ENCODE assay signal across 8 cellular contexts in the genomic region with DNA sequence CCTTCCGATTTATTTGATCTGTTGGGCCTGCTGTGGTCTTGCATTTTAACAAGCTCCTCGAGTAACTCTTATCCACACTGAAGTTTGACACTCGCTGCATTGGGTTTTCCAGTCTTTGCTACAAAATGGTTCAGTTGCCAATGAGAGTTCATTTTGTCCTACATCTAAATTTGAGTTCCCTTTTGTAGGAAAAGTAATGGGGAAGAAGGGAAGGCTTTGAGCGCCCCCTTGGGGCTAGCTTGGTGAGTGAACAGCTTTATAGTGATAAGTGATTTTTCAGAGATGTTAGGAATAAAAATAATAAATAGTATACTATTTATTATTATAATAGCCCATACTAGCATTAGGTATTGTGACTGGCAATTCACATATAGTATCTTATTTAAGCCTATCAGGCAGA.
DNase-seq lines count a peak whose midpoint lies in the region; ATAC-seq and TF ChIP-seq lines count a peak whose summit lies in the region.

No MANE protein-coding gene starts in this region.

- no peaks in the 10 kb centered on the region for H3K9me3 ChIP-seq in IMR-90 (ENCODE audit: control insufficient read depth, insufficient read depth, low read length)

- H2AK5ac ChIP-seq in IMR-90 (ENCODE audit: low read depth, low read length), result no peak overlapping the region

- no peak overlapping the region for H4K5ac ChIP-seq in IMR-90 (ENCODE audit: low read depth, low read length)

- dilution Hi-C loops in IMR-90 (cut with HindIII; ENCODE audit: low sequenced_read_pairs, unreplicated experiment), result no loop called here

- BruUV-seq in IMR-90 (replicated peaks; lab: Mats Ljungman, UMichigan), result no TSS peak

- POLR2A ChIA-PET in IMR-90 (lab: Charles Lee; ENCODE audit: unreplicated experiment), result no interaction called here

- H4K8ac ChIP-seq in IMR-90 (ENCODE audit: low read depth in 2 of 2, low read length in 2 of 2), result no peak overlapping the region

- intact Hi-C loops in IMR-90 (cut with micrococcal nuclease), result loop anchor here (1.0 to 5.0 kb wide), 3 partner anchors 86 to 689 kb away; no protein-coding TSS in a partner anchor
- intact Hi-C loops in Right ventricle myocardium inferior (cut with DNase I), result no loop called here

- H4K20me1 ChIP-seq in IMR-90 (ENCODE audit: insufficient read depth, low read length), result no peaks in the 10 kb centered on the region

- H3K14ac ChIP-seq in IMR-90 (replicated peaks; ENCODE audit: low read depth, low read length), result no peak overlapping the region

- no peak overlapping the region for H2BK5ac ChIP-seq in IMR-90 (ENCODE audit: low read depth, low read length, poor library complexity, severe bottlenecking)

- DNase-seq in CD1c-positive myeloid dendritic cell (ENCODE audit: extremely low spot score) (peak; percentile 86), IMR-90 (peak; percentile 58), RPMI7951 (ENCODE audit: low read depth) (peak; percentile 43), Right ventricle myocardium inferior (ENCODE audit: missing footprints) (peak; percentile 73), pulmonary artery endothelial cell (ENCODE audit: low read depth, low spot score) (peak; percentile 22), GM19238 (ENCODE audit: insufficient read length, low spot score) (no peak)
- DNase-seq in activated naive CD4-positive, alpha-beta T cell treated with anti-CD3 and anti-CD28 coated beads, Interleukin-2, amount 50 U/mL, for 16 hours, result peak; percentile 48

- peak; percentile 79 for TF ChIP-seq CTCF in IMR-90 (conservative IDR thresholded peaks at IDR 0.05; ENCODE audit: low read depth, low read length)

- no peaks in the 10 kb centered on the region for H3K36me3 ChIP-seq in IMR-90 (ENCODE audit: control insufficient read depth, insufficient read depth, low read length)

- TF ChIP-seq RAD21 in IMR-90 (IDR thresholded peaks at IDR 0.05; ENCODE audit: low read length), result peak; percentile 81

- no peak overlapping the region for H2BK15ac ChIP-seq in IMR-90 (ENCODE audit: low read depth, low read length)

- H3K9ac ChIP-seq in IMR-90 (ENCODE audit: low read depth, low read length), result no peak overlapping the region

- 100% methylated on average over 1 of the region's 4 CpGs; no CpG with 5 or more reads in 1 of the 2 experiments for WGBS in IMR-90 (ENCODE audit: extremely low coverage in 2 of 2, insufficient read length in 1 of 2), 2 experiments

- H2AK9ac ChIP-seq in IMR-90 (replicated peaks; ENCODE audit: low read depth, low read length, poor library complexity), result no peak overlapping the region

- H3K23ac ChIP-seq in IMR-90 (ENCODE audit: low read depth, low read length), result no peak overlapping the region

- H2AFZ ChIP-seq in IMR-90 (replicated peaks; ENCODE audit: low read length, poor library complexity), result no peak overlapping the region

- no peaks in the 10 kb centered on the region for H3K9me1 ChIP-seq in IMR-90 (ENCODE audit: insufficient read depth, low read length)

- CTCF ChIA-PET in IMR-90 (lab: Yijun Ruan, JAX), result interaction anchor here (0.8 to 1.1 kb wide), 2 partner anchors 8 to 18 kb away, joined by 3 read pairs; no protein-coding TSS in a partner anchor

- no peak overlapping the region for H3K18ac ChIP-seq in IMR-90 (ENCODE audit: low read depth, low read length)

- H3K4ac ChIP-seq in IMR-90 (ENCODE audit: low read depth, low read length), result no peak overlapping the region

- H3K27me3 ChIP-seq in IMR-90 (ENCODE audit: control insufficient read depth, insufficient read depth, low read length), result peaks cover 6% of the 10 kb centered on the region

- H3K79me1 ChIP-seq in IMR-90 (ENCODE audit: low read depth in 1 of 2, low read length in 2 of 2), result no peaks in the 10 kb centered on the region

- ATAC-seq in IMR-90 (ENCODE audit: low read depth) (peak; percentile 70; the same call in 1 of the 2 replicates), Right ventricle myocardium inferior (no peak), GM18858 (IDR thresholded peaks at IDR 0.05; ENCODE audit: unreplicated experiment) (no peak)

- in situ Hi-C loops in IMR-90 (cut with MboI; ENCODE audit: low sequenced_read_pairs), result no loop called here

- no peak overlapping the region for H2BK20ac ChIP-seq in IMR-90 (ENCODE audit: low read depth, low read length)

- H4K91ac ChIP-seq in IMR-90 (ENCODE audit: insufficient read depth, low read depth, low read length), result no peak overlapping the region

- no peak for TF ChIP-seq POLR2A in IMR-90 (IDR thresholded peaks at IDR 0.05; ENCODE audit: low read depth, low read length)

- H2BK120ac ChIP-seq in IMR-90 (ENCODE audit: low read depth, low read length), result no peak overlapping the region

- no peak overlapping the region for H3K4me2 ChIP-seq in IMR-90 (ENCODE audit: low read depth, low read length)

- no peak overlapping the region for H3K27ac ChIP-seq in IMR-90 (ENCODE audit: insufficient read depth, low read length)

- no peaks in the 10 kb centered on the region for H3K4me1 ChIP-seq in IMR-90 (ENCODE audit: control insufficient read depth, insufficient read depth, low read length)

- H3K56ac ChIP-seq in IMR-90 (ENCODE audit: extremely low read depth, insufficient read depth, low read length), result no peak overlapping the region

- no peak overlapping the region for H3K4me3 ChIP-seq in IMR-90 (ENCODE audit: insufficient read depth, low read depth, low read length)

TF ChIP-seq in IMR-90, 13 proteins besides CTCF, POLR2A, EP300 and RAD21:
- TF ChIP-seq, protein P1, sequence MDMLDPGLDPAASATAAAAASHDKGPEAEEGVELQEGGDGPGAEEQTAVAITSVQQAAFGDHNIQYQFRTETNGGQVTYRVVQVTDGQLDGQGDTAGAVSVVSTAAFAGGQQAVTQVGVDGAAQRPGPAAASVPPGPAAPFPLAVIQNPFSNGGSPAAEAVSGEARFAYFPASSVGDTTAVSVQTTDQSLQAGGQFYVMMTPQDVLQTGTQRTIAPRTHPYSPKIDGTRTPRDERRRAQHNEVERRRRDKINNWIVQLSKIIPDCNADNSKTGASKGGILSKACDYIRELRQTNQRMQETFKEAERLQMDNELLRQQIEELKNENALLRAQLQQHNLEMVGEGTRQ (IDR thresholded peaks at IDR 0.05; ENCODE audit: low read depth, low read length), result no peak
- TF ChIP-seq SMC3 (IDR thresholded peaks at IDR 0.05; ENCODE audit: low read depth, low read length), result peak; percentile 57
TF ChIP-seq in IMR-90: peak in this region for 1.
